Comparison of ENCODE assay signal across 16 cellular contexts in genomic region chr1:232576537-232576936, GRCh38. TPM values are rescaled to one million over a fixed set of nuclear protein-coding genes. Genes with fewer than 3 reads are reported as not detected.
DNase-seq lines count a peak whose midpoint lies in the region; TF ChIP-seq lines count a peak whose summit lies in the region.
"Had no signal": no experiment of that assay in that cellular context is flagged by ENCODE, and none has a peak within 500 bp of the region (broad histone marks: within the 10 kb centered on the region; RNA-seq: fewer than 3 reads in every experiment).

No MANE protein-coding gene starts in this region.

- peaks cover 0 to 46% (median 31%) of the 10 kb centered on the region in 11 experiments; a peak in 17 of 22 replicates for H3K9me3 ChIP-seq in BLaER1 treated with 17β-estradiol and CSF1 and Interleukin-3, amounts not matched to agents 10 nM and 100 nM (replicated peaks in 1 of 11)
- H3K9me3 ChIP-seq: A549 had no signal

- no peaks in the 10 kb centered on the region for H4K20me1 ChIP-seq in BLaER1 treated with 17β-estradiol and CSF1 and Interleukin-3, amounts not matched to agents 10 nM and 100 nM

- peaks cover 38 to 68% (median 54%) of the 10 kb centered on the region in 10 experiments for H3K4me1 ChIP-seq in BLaER1 treated with 17β-estradiol and CSF1 and Interleukin-3, amounts not matched to agents 10 nM and 100 nM
- H3K4me1 ChIP-seq: A549 had no signal

- no peaks in the 10 kb centered on the region for H3K27me3 ChIP-seq in BLaER1 treated with 17β-estradiol and CSF1 and Interleukin-3, amounts not matched to agents 10 nM and 100 nM
- H3K27me3 ChIP-seq in H7 (ENCODE audit: control insufficient read depth, insufficient read depth, low read length): no peaks in the 10 kb centered on the region

- H3K4me3 Mint-ChIP-seq in endothelial cell (ENCODE audit: unreplicated experiment) (peak overlapping the region; percentile 5), osteocyte (ENCODE audit: unreplicated experiment) (no peak overlapping the region)

- H3K4me3 ChIP-seq in BLaER1 treated with 17β-estradiol and CSF1 and Interleukin-3, amounts not matched to agents 10 nM and 100 nM: no peak overlapping the region
- no peak overlapping the region for H3K4me3 ChIP-seq in H7 (ENCODE audit: insufficient read depth, low read depth, low read length)
- H3K4me3 ChIP-seq: A549 had no signal

- H3K36me3 ChIP-seq in BLaER1 treated with 17β-estradiol and CSF1 and Interleukin-3, amounts not matched to agents 10 nM and 100 nM: peaks cover 0 to 23% (median 5%) of the 10 kb centered on the region in 11 experiments; a peak in 9 of 22 replicates
- H3K36me3 ChIP-seq in H7 (replicated peaks; ENCODE audit: control insufficient read depth, insufficient read depth, low read length): no peaks in the 10 kb centered on the region

- peak overlapping the region in 9 of 11 experiments; percentile 51 to 91 (median 82); a peak in 12 of 22 replicates for H3K4me2 ChIP-seq in BLaER1 treated with 17β-estradiol and CSF1 and Interleukin-3, amounts not matched to agents 10 nM and 100 nM
- H3K4me2 ChIP-seq: A549 had no signal

- peak; percentile 86 for DNase-seq in DMS79 treated with DMSO at 0.1 percent for 48 hours (lab: John Stamatoyannopoulos, UW)
- no peak for DNase-seq in endothelial cell (ENCODE audit: low spot score)
- no peak for DNase-seq in osteocyte (ENCODE audit: extremely low spot score, unreplicated experiment)
- DNase-seq in H7: no peak
- no peak for DNase-seq in AG08396 (ENCODE audit: low spot score)
- no peak for DNase-seq in T-helper 2 cell
- DNase-seq: KBM-7, MV-4-11, NCI-H146, NCI-H2081, NCI-H510A treated with DMSO at 0.1 percent for 48 hours, NCI-H82 had no signal

- H3K27me3 Mint-ChIP-seq in endothelial cell (ENCODE audit: unreplicated experiment): peaks cover 11% of the 10 kb centered on the region
- H3K27me3 Mint-ChIP-seq in osteocyte (ENCODE audit: unreplicated experiment): no peaks in the 10 kb centered on the region

- H3K27ac ChIP-seq in BLaER1 treated with 17β-estradiol and CSF1 and Interleukin-3, amounts not matched to agents 10 nM and 100 nM: peak overlapping the region in 9 of 11 experiments; percentile 69 to 84 (median 80); a peak in 12 of 22 replicates
- H3K27ac ChIP-seq: A549, C4-2B had no signal

- H3K9ac ChIP-seq in BLaER1 treated with 17β-estradiol and CSF1 and Interleukin-3, amounts not matched to agents 10 nM and 100 nM: no peak overlapping the region

- H3K27ac Mint-ChIP-seq in endothelial cell (ENCODE audit: unreplicated experiment): peak overlapping the region; percentile 92
- H3K27ac Mint-ChIP-seq in osteocyte (ENCODE audit: unreplicated experiment): peak overlapping the region; percentile 37

- peaks cover 33% of the 10 kb centered on the region for H3K36me3 Mint-ChIP-seq in endothelial cell (ENCODE audit: low read depth, unreplicated experiment)
- H3K36me3 Mint-ChIP-seq in osteocyte (ENCODE audit: unreplicated experiment): no peaks in the 10 kb centered on the region

- H3K4me1 Mint-ChIP-seq in endothelial cell (ENCODE audit: unreplicated experiment) (peaks cover 92% of the 10 kb centered on the region), osteocyte (ENCODE audit: unreplicated experiment) (peaks cover 23% of the 10 kb centered on the region)

- TF ChIP-seq CTCF in endothelial cell (IDR thresholded peaks at IDR 0.05; ENCODE audit: unreplicated experiment) (no peak), osteocyte (IDR thresholded peaks at IDR 0.05) (no peak)

- H3K9me3 Mint-ChIP-seq in endothelial cell (ENCODE audit: unreplicated experiment) (no peaks in the 10 kb centered on the region), osteocyte (ENCODE audit: unreplicated experiment) (no peaks in the 10 kb centered on the region)

RNA-seq across cellular contexts. Expression of gene SIPA1L2, which starts 53.4 kb away (rescaled TPM):
- total RNA-seq in endothelial cell (ENCODE audit: unreplicated experiment) (153 TPM), osteocyte (12.3 and 14.5 TPM in 2 replicates)
- total RNA-seq in H7 (2014; rRNA removed; shearing (Covaris generic)): 43.4 and 45.6 TPM in 2 replicates
- total RNA-seq: G401 had no signal
